21 cellular contexts compared by ENCODE assay signal in genomic region chr2:209624192-209624938, GRCh38.
DNase-seq lines count a peak whose midpoint lies in the region; ATAC-seq and TF ChIP-seq lines count a peak whose summit lies in the region.
"Had no signal": no experiment of that assay in that cellular context is flagged by ENCODE, and none has a peak within 500 bp of the region (broad histone marks: within the 10 kb centered on the region; RNA-seq: fewer than 3 reads in every experiment).

No MANE protein-coding gene starts in this region.

- DNase-seq in ACHN: peak; percentile 69
- DNase-seq in HT-29 (ENCODE audit: low spot score): peak; percentile 48
- DNase-seq in glomerular visceral epithelial cell (ENCODE audit: extremely low spot score): peak; percentile 8
- DNase-seq in activated effector memory CD4-positive, alpha-beta T cell treated with Interleukin-2 at 50 U/mL for 16 hours: no peak
- DNase-seq: CD4-positive, alpha-beta T cell; COR-L47; DMS153; GDM1; NCI-H1105; NCI-H146; NCI-H2029; NCI-H345; NCI-H524 treated with DMSO at 0.1 percent for 48 hours; NCI-H82; SW 1271 had no signal

- H3K27ac Mint-ChIP-seq in nephron: peak overlapping the region; percentile 22 to 79 (median 33)
- no peak overlapping the region for H3K27ac Mint-ChIP-seq in activated T-helper 17 cell treated with anti-CD3 and anti-CD28 coated beads, Interleukin-2, amount 50 U/mL, for 72 hours
- H3K27ac Mint-ChIP-seq: CD4-positive, alpha-beta T cell; IgD-negative memory B cell had no signal

- ATAC-seq in activated T-helper 17 cell treated with anti-CD3 and anti-CD28 coated beads, Interleukin-2, amount 50 U/mL, for 72 hours (replicated peaks): no peak
- ATAC-seq in HG02884 (IDR thresholded peaks at IDR 0.05; ENCODE audit: unreplicated experiment): no peak
- ATAC-seq: HCT116, Right ventricle myocardium inferior had no signal

- no peaks in the 10 kb centered on the region for H3K27me3 Mint-ChIP-seq in nephron (ENCODE audit: low read depth)
- no peaks in the 10 kb centered on the region for H3K27me3 Mint-ChIP-seq in activated T-helper 17 cell treated with anti-CD3 and anti-CD28 coated beads, Interleukin-2, amount 50 U/mL, for 72 hours
- H3K27me3 Mint-ChIP-seq: CD4-positive, alpha-beta T cell; IgD-negative memory B cell had no signal

- H3K9me3 Mint-ChIP-seq in nephron: no peaks in the 10 kb centered on the region
- H3K9me3 Mint-ChIP-seq in activated T-helper 17 cell treated with anti-CD3 and anti-CD28 coated beads, Interleukin-2, amount 50 U/mL, for 72 hours: no peaks in the 10 kb centered on the region
- H3K9me3 Mint-ChIP-seq: IgD-negative memory B cell had no signal

- H3K4me1 Mint-ChIP-seq in nephron: peaks cover 12% of the 10 kb centered on the region
- no peaks in the 10 kb centered on the region for H3K4me1 Mint-ChIP-seq in activated T-helper 17 cell treated with anti-CD3 and anti-CD28 coated beads, Interleukin-2, amount 50 U/mL, for 72 hours

- no peak for TF ChIP-seq CTCF in nephron (IDR thresholded peaks at IDR 0.05; ENCODE audit: unreplicated experiment in 3 of 3)

- no peaks in the 10 kb centered on the region for H3K36me3 Mint-ChIP-seq in nephron (ENCODE audit: low read depth)
- no peaks in the 10 kb centered on the region for H3K36me3 Mint-ChIP-seq in activated T-helper 17 cell treated with anti-CD3 and anti-CD28 coated beads, Interleukin-2, amount 50 U/mL, for 72 hours (ENCODE audit: low read depth)

- in situ Hi-C loops in ACHN (cut with HindIII; ENCODE audit: low pct_ligation_motif_present, low pct_unique_long_range_greater_than_20kb, low sequenced_read_pairs): no loop called here

- no peak overlapping the region for H3K4me3 Mint-ChIP-seq in nephron
- no peak overlapping the region for H3K4me3 Mint-ChIP-seq in activated T-helper 17 cell treated with anti-CD3 and anti-CD28 coated beads, Interleukin-2, amount 50 U/mL, for 72 hours
- H3K4me3 Mint-ChIP-seq: CD4-positive, alpha-beta T cell; IgD-negative memory B cell had no signal
